In genomic region chr12:97595423-97595822, GRCh38 we compare ENCODE assay signal across 1 cellular context.
A peak's percentile ranks its signal among the peaks of the same experiment; 100 is the strongest.
TF ChIP-seq lines count a peak whose summit lies in the region.

No MANE protein-coding gene starts in this region.

TF ChIP-seq in HepG2, 621 proteins besides CTCF, POLR2A, EP300 and RAD21 (continued from another document and continues in another):
- no peak; the same call in 1 of the 2 replicates for TF ChIP-seq MYPOP (CRISPR knock-in tag; IDR thresholded peaks at IDR 0.05)
- 0 out of 2 replicates have a peak, but pooled peaks have one; percentile 52 for TF ChIP-seq ZNF292 (CRISPR knock-in tag; IDR thresholded peaks at IDR 0.05; ENCODE audit: borderline replicate concordance, low read depth)
- no peak for TF ChIP-seq NFE2L1 (CRISPR knock-in tag; IDR thresholded peaks at IDR 0.05; ENCODE audit: borderline replicate concordance)
- 0 out of 2 replicates have a peak, but pooled peaks have one; percentile 38 for TF ChIP-seq IRF2 (CRISPR knock-in tag; IDR thresholded peaks at IDR 0.05)
- TF ChIP-seq NR2F2 (IDR thresholded peaks at IDR 0.05; ENCODE audit: borderline replicate concordance, low read depth), result peak; percentile 70
- TF ChIP-seq STAG1 (CRISPR knock-in tag; IDR thresholded peaks at IDR 0.05), result peak; percentile 11; the same call in 1 of the 2 replicates
- TF ChIP-seq DMTF1 (CRISPR knock-in tag; IDR thresholded peaks at IDR 0.05), result no peak
- TF ChIP-seq HCFC1 (IDR thresholded peaks at IDR 0.05; ENCODE audit: low read depth, low read length), result no peak
- 0 out of 2 replicates have a peak, but pooled peaks have one; percentile 40 for TF ChIP-seq MEF2D (CRISPR knock-in tag; IDR thresholded peaks at IDR 0.05)
- TF ChIP-seq ZNF770 (CRISPR knock-in tag; IDR thresholded peaks at IDR 0.05), result no peak
- TF ChIP-seq CREM (IDR thresholded peaks at IDR 0.05), result peak; percentile 73
- TF ChIP-seq CREM (CRISPR knock-in tag; IDR thresholded peaks at IDR 0.05), result no peak
- no peak for TF ChIP-seq ZNF232 (CRISPR knock-in tag; IDR thresholded peaks at IDR 0.05; ENCODE audit: borderline replicate concordance)
- no peak for TF ChIP-seq ZFP1 (CRISPR knock-in tag; IDR thresholded peaks at IDR 0.05)
- TF ChIP-seq ZNF335 (CRISPR knock-in tag; IDR thresholded peaks at IDR 0.05), result 0 out of 2 replicates have a peak, but pooled peaks have one; percentile 42
- no peak for TF ChIP-seq CBX1 (IDR thresholded peaks at IDR 0.05; ENCODE audit: low read depth)
- no peak for TF ChIP-seq SETDB1 (CRISPR knock-in tag; IDR thresholded peaks at IDR 0.05; ENCODE audit: borderline replicate concordance)
- peak; percentile 77 for TF ChIP-seq RARA (CRISPR knock-in tag; IDR thresholded peaks at IDR 0.05)
- no peak for TF ChIP-seq HMGXB4 (CRISPR knock-in tag; IDR thresholded peaks at IDR 0.05; ENCODE audit: borderline replicate concordance in 1 of 2, low read depth in 1 of 2)
- TF ChIP-seq UBTF (CRISPR knock-in tag; IDR thresholded peaks at IDR 0.05), result no peak
- no peak for TF ChIP-seq ARID2 (CRISPR knock-in tag; IDR thresholded peaks at IDR 0.05; ENCODE audit: borderline replicate concordance)
- no peak for TF ChIP-seq EHMT2 (IDR thresholded peaks at IDR 0.05; ENCODE audit: borderline replicate concordance, low read depth, low read length)
- TF ChIP-seq NFIC (IDR thresholded peaks at IDR 0.05; ENCODE audit: low read length), result peak; percentile 87; the same call in 1 of the 2 replicates
- TF ChIP-seq TEF (CRISPR knock-in tag; IDR thresholded peaks at IDR 0.05), result no peak
- no peak for TF ChIP-seq ZNF280B (CRISPR knock-in tag; IDR thresholded peaks at IDR 0.05; ENCODE audit: borderline replicate concordance)
- peak; percentile 23; the same call in 1 of the 2 replicates for TF ChIP-seq SOX13 (IDR thresholded peaks at IDR 0.05)
- peak in 1 of 2 experiments; percentile 79; a peak in 2 of 4 replicates for TF ChIP-seq SOX13 (CRISPR knock-in tag; conservative IDR thresholded peaks at IDR 0.05 in 1 of 2, IDR thresholded peaks at IDR 0.05 in 1 of 2)
- TF ChIP-seq ZNF781 (CRISPR knock-in tag; IDR thresholded peaks at IDR 0.05; ENCODE audit: borderline replicate concordance, not compliant biosample characterization), result no peak
- TF ChIP-seq IKZF1 (IDR thresholded peaks at IDR 0.05), result no peak
- TF ChIP-seq MEIS2 (CRISPR knock-in tag; IDR thresholded peaks at IDR 0.05), result no peak
- TF ChIP-seq FOXP1 (IDR thresholded peaks at IDR 0.05), result 0 out of 2 replicates have a peak, but pooled peaks have one; percentile 33
- peak; percentile 93 for TF ChIP-seq FOXP1 (CRISPR knock-in tag; IDR thresholded peaks at IDR 0.05)
- TF ChIP-seq YEATS4 (CRISPR knock-in tag; IDR thresholded peaks at IDR 0.05; ENCODE audit: borderline replicate concordance), result no peak
- TF ChIP-seq ATF2 (CRISPR knock-in tag; IDR thresholded peaks at IDR 0.05), result peak; percentile 64; the same call in 1 of the 2 replicates
- 0 out of 2 replicates have a peak, but pooled peaks have one; percentile 26 for TF ChIP-seq BCL6 (CRISPR knock-in tag; IDR thresholded peaks at IDR 0.05)
- TF ChIP-seq MED1 (CRISPR knock-in tag; IDR thresholded peaks at IDR 0.05), result peak; percentile 89
- TF ChIP-seq RNF2 (conservative IDR thresholded peaks at IDR 0.05; ENCODE audit: low read depth), result no peak
- TF ChIP-seq GMEB2 (CRISPR knock-in tag; IDR thresholded peaks at IDR 0.05; ENCODE audit: low read depth), result no peak
- TF ChIP-seq ZNF784 (CRISPR knock-in tag; IDR thresholded peaks at IDR 0.05; ENCODE audit: borderline replicate concordance), result no peak
- TF ChIP-seq ZNF562 (CRISPR knock-in tag; IDR thresholded peaks at IDR 0.05; ENCODE audit: borderline replicate concordance), result no peak
- TF ChIP-seq ZNF720 (CRISPR knock-in tag; IDR thresholded peaks at IDR 0.05), result no peak
- no peak for TF ChIP-seq HNF1B (CRISPR knock-in tag; IDR thresholded peaks at IDR 0.05)
- no peak for TF ChIP-seq TGIF2 (CRISPR knock-in tag; IDR thresholded peaks at IDR 0.05)
- TF ChIP-seq ZNF619 (CRISPR knock-in tag; IDR thresholded peaks at IDR 0.05), result no peak
- TF ChIP-seq THAP8 (CRISPR knock-in tag; IDR thresholded peaks at IDR 0.05; ENCODE audit: borderline replicate concordance), result no peak
- TF ChIP-seq EEA1 (CRISPR knock-in tag; IDR thresholded peaks at IDR 0.05; ENCODE audit: borderline replicate concordance), result no peak
- no peak for TF ChIP-seq ZNF775 (CRISPR knock-in tag; IDR thresholded peaks at IDR 0.05; ENCODE audit: borderline replicate concordance)
